19 cellular contexts compared by ENCODE assay signal in the genomic region with DNA sequence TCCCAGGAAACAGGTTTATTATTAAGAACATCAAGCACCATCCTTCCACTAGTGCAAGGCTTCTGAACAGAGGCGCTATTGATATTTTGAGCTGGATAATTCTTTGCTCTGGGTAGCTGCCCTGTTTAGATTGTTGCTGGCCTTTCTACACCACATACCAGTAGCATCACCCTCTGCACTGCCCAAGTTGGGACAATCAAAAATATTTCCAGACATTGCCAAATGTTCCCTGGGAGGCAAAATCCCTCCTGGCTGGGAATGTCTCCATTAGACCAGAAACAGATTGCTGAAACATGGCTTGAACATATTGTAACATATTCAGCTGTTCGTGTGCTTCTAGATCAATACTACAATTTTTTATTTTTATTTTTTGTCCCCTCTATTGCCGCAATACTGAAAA.
DNase-seq lines count a peak whose midpoint lies in the region; ATAC-seq and TF ChIP-seq lines count a peak whose summit lies in the region.
"Had no signal": no experiment of that assay in that cellular context is flagged by ENCODE, and none has a peak within 500 bp of the region (broad histone marks: within the 10 kb centered on the region; RNA-seq: fewer than 3 reads in every experiment).

No MANE protein-coding gene starts in this region.

- in situ Hi-C loops in ACHN (cut with HindIII; ENCODE audit: low pct_ligation_motif_present, low pct_unique_long_range_greater_than_20kb, low sequenced_read_pairs), result loop anchor here (25.0 kb wide), 1 partner anchor 457 kb away; a partner anchor contains a TSS

- intact Hi-C loops in dorsolateral prefrontal cortex (cut with DNase I), result no loop called here

- H3K36me3 ChIP-seq in adipocyte (ENCODE audit: control insufficient read depth, insufficient read depth, low read length, severe bottlenecking) (no peaks in the 10 kb centered on the region), tibial nerve (no peaks in the 10 kb centered on the region)

- TF ChIP-seq CTCF in fibroblast of the aortic adventitia (IDR thresholded peaks at IDR 0.05; ENCODE audit: insufficient read depth, low read length) (no peak), tibial nerve (IDR thresholded peaks at IDR 0.05) (no peak), dorsolateral prefrontal cortex (IDR thresholded peaks at IDR 0.05 in 54 of 56, conservative IDR thresholded peaks at IDR 0.05 in 2 of 56; ENCODE audit: low read depth in 1 of 56, partially characterized antibody in 56 of 56) (no peak)

- WGBS in tibial nerve, 2 donors, result 63 to 64% methylated on average over 3 of the region's 3 CpGs

- H3K4me3 ChIP-seq in adipocyte (ENCODE audit: low read length), result no peak overlapping the region
- H3K4me3 ChIP-seq in fibroblast of the aortic adventitia (ENCODE audit: low read depth, low read length), result no peak overlapping the region
- H3K4me3 ChIP-seq in tibial nerve, result no peak overlapping the region
- H3K4me3 ChIP-seq in dorsolateral prefrontal cortex, result no peak overlapping the region
- H3K4me3 ChIP-seq: GM23338 had no signal

- DNase-seq in DMS 273 (lab: John Stamatoyannopoulos, UW; ENCODE audit: unreplicated experiment), result peak; percentile 11
- no peak for DNase-seq in DMS 273 treated with DMSO at 0.1 percent for 48 hours (lab: John Stamatoyannopoulos, UW)
- peak; percentile 24 for DNase-seq in adipocyte (ENCODE audit: low read depth)
- peak; percentile 14 for DNase-seq in fibroblast of the aortic adventitia (ENCODE audit: low read depth)
- DNase-seq in tibial nerve (ENCODE audit: low spot score in 2 of 2), result no peak
- no peak for DNase-seq in ACHN
- DNase-seq in dorsolateral prefrontal cortex, result no peak
- DNase-seq: C1 segment of cervical spinal cord; Caco-2; CD4-positive, CD25-positive, alpha-beta regulatory T cell; CD8-positive, alpha-beta T cell; DMS53; DMS79 treated with DMSO at 0.1 percent for 48 hours; GF-D8; H9 had no signal

- ATAC-seq in HG03280 (IDR thresholded peaks at IDR 0.05; ENCODE audit: unreplicated experiment), result no peak
- ATAC-seq: CD8-positive, alpha-beta T cell; GM23338; HCT116 had no signal

- no peak for TF ChIP-seq POLR2A in tibial nerve (IDR thresholded peaks at IDR 0.05)

- H3K9me3 ChIP-seq in adipocyte (ENCODE audit: control insufficient read depth, low read length), result no peaks in the 10 kb centered on the region
- H3K9me3 ChIP-seq in tibial nerve, result no peaks in the 10 kb centered on the region
- H3K9me3 ChIP-seq: Caco-2 had no signal

- H3K9ac ChIP-seq in adipocyte (ENCODE audit: low read length), result no peak overlapping the region

- peaks cover 51% of the 10 kb centered on the region for H3K4me1 ChIP-seq in adipocyte (ENCODE audit: control insufficient read depth, insufficient read depth, low read length)
- H3K4me1 ChIP-seq in tibial nerve, result peaks cover 0 to 66% (median 34%) of the 10 kb centered on the region in 4 donors

- H3K27me3 ChIP-seq in adipocyte (replicated peaks; ENCODE audit: control insufficient read depth, insufficient read depth, low read length), result no peaks in the 10 kb centered on the region
- no peaks in the 10 kb centered on the region for H3K27me3 ChIP-seq in tibial nerve
- no peaks in the 10 kb centered on the region for H3K27me3 ChIP-seq in dorsolateral prefrontal cortex

- H3K27ac ChIP-seq in tibial nerve, result peak overlapping the region in 3 of 4 donors; percentile 65 to 87 (median 85)
- peak overlapping the region in 9 of 59 donors; percentile 17 to 97 (median 28) for H3K27ac ChIP-seq in dorsolateral prefrontal cortex
- H3K27ac ChIP-seq: 22Rv1 had no signal

- no peak for TF ChIP-seq EP300 in tibial nerve (IDR thresholded peaks at IDR 0.05)

Comparison
In these comparisons a context has a peak if more than half of its experiments do, and no peak if none do; other contexts are left out.
1. DNase-seq: peak in DMS 273 (single experiment), adipocyte (single experiment) and fibroblast of the aortic adventitia (single experiment); none in DMS 273 treated with DMSO at 0.1 percent for 48 hours (single experiment), tibial nerve (0 of 2), ACHN (single experiment) and dorsolateral prefrontal cortex (0 of 10).